20 cellular contexts compared by ENCODE assay signal in genomic region chr2:39361511-39361910, GRCh38.
DNase-seq lines count a peak whose midpoint lies in the region; ATAC-seq, FAIRE-seq and TF ChIP-seq lines count a peak whose summit lies in the region.
"Had no signal": no experiment of that assay in that cellular context is flagged by ENCODE, and none has a peak within 500 bp of the region (broad histone marks: within the 10 kb centered on the region; RNA-seq: fewer than 3 reads in every experiment).

No MANE protein-coding gene starts in this region.

- H3K4me2 ChIP-seq in Karpas-422 (ENCODE audit: low read depth, low read length, poor library complexity, severe bottlenecking), result no peak overlapping the region

- POLR2A ChIA-PET in WTC11 (lab: Charles Lee), result no interaction called here

- DNase-seq in WTC11 (ENCODE audit: low spot score) (no peak), pancreas (no peak), NCI-H1694 treated with DMSO at 0.1 percent for 48 hours (lab: John Stamatoyannopoulos, UW) (no peak), ureter (ENCODE audit: low spot score) (no peak), Karpas-422 (no peak)
- DNase-seq: 8988T; C1 segment of cervical spinal cord; Caco-2; CD4-positive, CD25-positive, alpha-beta regulatory T cell; CD8-positive, alpha-beta T cell; DMS153; DND-41; GDM1; GOT3; HCEC 1CT had no signal

- H3K27ac ChIP-seq in pancreas, result no peak overlapping the region
- H3K27ac ChIP-seq in Karpas-422 (ENCODE audit: low read length), result no peak overlapping the region

- no peak for ATAC-seq in WTC11
- ATAC-seq in pancreas, result no peak
- ATAC-seq in GM18868 (IDR thresholded peaks at IDR 0.05; ENCODE audit: unreplicated experiment), result no peak
- ATAC-seq: CD8-positive, alpha-beta T cell; GM12878 had no signal

- H3K4me1 ChIP-seq in pancreas (peaks cover 0 to 3% (median 0%) of the 10 kb centered on the region in 3 donors), Karpas-422 (ENCODE audit: low read length) (peaks cover 14% of the 10 kb centered on the region)
- H3K4me1 ChIP-seq: Caco-2 had no signal

- CTCF ChIA-PET in WTC11 (lab: Charles Lee), result no interaction called here

- peak; percentile 84 for FAIRE-seq in G401.6 (lab: Jason Lieb, UNC)
- peak; percentile 61 for FAIRE-seq in endometrium (lab: Jason Lieb, UNC)
- peak; percentile 75 for FAIRE-seq in pancreas (lab: Jason Lieb, UNC)
- FAIRE-seq: H54 had no signal

- H3K9me2 ChIP-seq in Karpas-422 (replicated peaks; ENCODE audit: insufficient read depth, low read length), result no peaks in the 10 kb centered on the region

- TF ChIP-seq CTCF in WTC11 (IDR thresholded peaks at IDR 0.05) (no peak), pancreas (IDR thresholded peaks at IDR 0.05) (no peak)

- peaks cover 12% of the 10 kb centered on the region for H3K27me3 Mint-ChIP-seq in WTC11 (ENCODE audit: low read depth)
- H3K27me3 Mint-ChIP-seq: CD4-positive, CD25-positive, alpha-beta regulatory T cell had no signal

- H3K9me3 ChIP-seq in pancreas (no peaks in the 10 kb centered on the region), Karpas-422 (ENCODE audit: low read length) (peaks cover 17% of the 10 kb centered on the region)

- H3K9ac ChIP-seq in Karpas-422 (ENCODE audit: low read length), result no peak overlapping the region

- H3K36me3 ChIP-seq in pancreas (no peaks in the 10 kb centered on the region), Karpas-422 (ENCODE audit: insufficient read depth, low read length) (no peaks in the 10 kb centered on the region)

- H2AFZ ChIP-seq in Karpas-422 (ENCODE audit: low read length), result no peak overlapping the region

- intact Hi-C loops in pancreas (cut with DNase I), result no loop called here

- peaks cover 52% of the 10 kb centered on the region for H3K9me3 Mint-ChIP-seq in WTC11

- no peaks in the 10 kb centered on the region for H3K79me2 ChIP-seq in Karpas-422 (ENCODE audit: low read length)

- H3K4me3 Mint-ChIP-seq in WTC11, result no peak overlapping the region
- H3K4me3 Mint-ChIP-seq: CD4-positive, CD25-positive, alpha-beta regulatory T cell; CD8-positive, alpha-beta T cell had no signal

- H3K4me1 Mint-ChIP-seq in WTC11, result peaks cover 46% of the 10 kb centered on the region

- no peak overlapping the region for H3K4me3 ChIP-seq in pancreas
- no peak overlapping the region for H3K4me3 ChIP-seq in Karpas-422 (ENCODE audit: low read length)
- H3K4me3 ChIP-seq: GM12878 had no signal

- peaks cover 59% of the 10 kb centered on the region for H3K36me3 Mint-ChIP-seq in WTC11

- H3K27me3 ChIP-seq in pancreas, result no peaks in the 10 kb centered on the region
- no peaks in the 10 kb centered on the region for H3K27me3 ChIP-seq in Karpas-422 (ENCODE audit: low read length)

- H3K27ac Mint-ChIP-seq in WTC11, result no peak overlapping the region
- H3K27ac Mint-ChIP-seq: CD4-positive, CD25-positive, alpha-beta regulatory T cell; CD8-positive, alpha-beta T cell had no signal

- no peaks in the 10 kb centered on the region for H4K20me1 ChIP-seq in Karpas-422 (ENCODE audit: insufficient read depth, low read depth, low read length)

TF ChIP-seq in WTC11, 78 proteins besides CTCF, POLR2A, EP300 and RAD21:
- TF ChIP-seq AFF4 (CRISPR knock-in tag; IDR thresholded peaks at IDR 0.05; ENCODE audit: borderline replicate concordance) (no peak), SMAD3 (CRISPR knock-in tag; IDR thresholded peaks at IDR 0.05; ENCODE audit: borderline replicate concordance) (no peak), ZBTB43 (CRISPR knock-in tag; IDR thresholded peaks at IDR 0.05) (no peak), HMGA2 (CRISPR knock-in tag; IDR thresholded peaks at IDR 0.05) (peak; percentile 99), ZNF671 (CRISPR knock-in tag; IDR thresholded peaks at IDR 0.05) (no peak), ETV6 (CRISPR knock-in tag; IDR thresholded peaks at IDR 0.05) (no peak), NR1H2 (CRISPR knock-in tag; IDR thresholded peaks at IDR 0.05) (no peak), ZNF416 (CRISPR knock-in tag; IDR thresholded peaks at IDR 0.05) (no peak)
